In the genomic region with DNA sequence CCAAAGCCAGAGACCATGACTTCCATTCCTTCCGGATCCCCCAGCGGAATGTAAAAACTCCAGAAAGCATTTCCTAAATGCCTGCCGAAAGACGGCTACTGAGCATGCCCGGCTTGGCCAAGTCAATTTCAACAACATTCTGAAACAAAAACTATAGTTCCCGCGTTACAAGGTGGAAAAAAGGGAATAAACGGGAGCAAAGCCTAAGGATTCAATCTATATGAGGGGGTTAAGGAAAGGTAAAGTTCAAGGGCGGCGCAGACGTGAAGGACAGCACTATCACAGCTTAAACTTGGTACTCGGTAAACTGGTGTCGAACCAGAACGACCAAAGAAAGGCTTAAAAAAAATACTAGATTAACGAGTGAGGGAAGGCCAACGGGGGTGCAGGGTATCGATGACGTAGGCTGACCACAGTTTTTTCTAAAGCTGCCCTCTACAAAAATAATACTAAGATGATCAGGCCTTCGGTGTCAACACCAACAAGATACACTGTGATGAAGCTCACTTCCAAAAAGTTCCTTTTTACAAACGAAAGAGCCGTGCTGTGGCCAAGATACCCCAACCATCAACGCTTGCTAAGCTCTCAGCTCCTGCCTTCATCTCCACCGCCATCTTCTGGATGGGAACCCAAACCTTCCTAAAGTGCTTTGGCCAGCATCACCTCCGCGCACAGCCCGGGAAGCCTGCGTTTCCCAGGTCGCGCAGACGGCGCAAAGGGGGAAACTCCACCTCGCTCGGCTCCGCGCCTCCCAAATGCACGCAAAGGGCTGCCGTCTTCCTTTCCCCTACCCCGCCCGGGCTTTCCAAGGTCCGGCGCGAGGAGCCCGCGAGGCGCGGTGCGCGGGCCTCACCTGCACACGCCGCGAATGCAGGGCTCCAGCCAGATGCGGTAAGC, we compare ENCODE assay signal across 8 cellular contexts. TPM values are rescaled to one million over a fixed set of nuclear protein-coding genes. Genes with fewer than 3 reads are reported as not detected.
A peak's percentile ranks its signal among the peaks of the same experiment; 100 is the strongest.
DNase-seq lines count a peak whose midpoint lies in the region; ATAC-seq and TF ChIP-seq lines count a peak whose summit lies in the region.

No MANE protein-coding gene starts in this region.

- peaks cover 48% of the 10 kb centered on the region for H3K4me1 Mint-ChIP-seq in activated T-cell treated with anti-CD3 and anti-CD28 coated beads, Interleukin-2, amount 50 U/mL, for 72 hours (ENCODE audit: low read depth)
- peaks cover 31 to 48% (median 44%) of the 10 kb centered on the region in 3 donors for H3K4me1 Mint-ChIP-seq in naive B cell

- peak overlapping the region; percentile 89 for H3K27ac Mint-ChIP-seq in activated T-cell treated with anti-CD3 and anti-CD28 coated beads, Interleukin-2, amount 50 U/mL, for 72 hours
- H3K27ac Mint-ChIP-seq in naive B cell: peak overlapping the region; percentile 88 to 100 (median 97)

- peak; percentile 9 for ATAC-seq in GM19025 (IDR thresholded peaks at IDR 0.05; ENCODE audit: low read depth, unreplicated experiment)
- peak; percentile 24 for ATAC-seq in HG03354 (IDR thresholded peaks at IDR 0.05; ENCODE audit: poor library complexity, severe bottlenecking, unreplicated experiment)
- peak; percentile 20 to 32 for ATAC-seq in activated T-cell treated with anti-CD3 and anti-CD28 coated beads, Interleukin-2, amount 50 U/mL, for 72 hours (replicated peaks in 1 of 2)
- peak; percentile 15 to 23 for ATAC-seq in naive B cell (ENCODE audit: low read depth in 2 of 2)

- peak overlapping the region; percentile 87 to 92 for H3K4me3 Mint-ChIP-seq in activated T-cell treated with anti-CD3 and anti-CD28 coated beads, Interleukin-2, amount 50 U/mL, for 72 hours
- H3K4me3 Mint-ChIP-seq in naive B cell: peak overlapping the region; percentile 94 to 99 (median 98)

- TF ChIP-seq CTCF in fibroblast of mammary gland (conservative IDR thresholded peaks at IDR 0.05; ENCODE audit: control insufficient read depth, insufficient read depth, low read depth, low read length): peak; percentile 34

- H3K27me3 Mint-ChIP-seq in activated T-cell treated with anti-CD3 and anti-CD28 coated beads, Interleukin-2, amount 50 U/mL, for 72 hours (ENCODE audit: low read depth): no peaks in the 10 kb centered on the region
- peaks cover 0 to 9% (median 8%) of the 10 kb centered on the region in 3 donors for H3K27me3 Mint-ChIP-seq in naive B cell

- peaks cover 0 to 24% (median 10%) of the 10 kb centered on the region in 11 experiments; a peak in 12 of 22 replicates for H3K36me3 ChIP-seq in BLaER1 treated with 17β-estradiol and CSF1 and Interleukin-3, amounts not matched to agents 10 nM and 100 nM
- H3K36me3 ChIP-seq in stomach smooth muscle (ENCODE audit: control insufficient read depth in 2 of 2, insufficient read depth in 2 of 2, low read length in 2 of 2): no peaks in the 10 kb centered on the region

- peaks cover 23 to 50% (median 28%) of the 10 kb centered on the region in 10 experiments for H3K4me1 ChIP-seq in BLaER1 treated with 17β-estradiol and CSF1 and Interleukin-3, amounts not matched to agents 10 nM and 100 nM
- H3K4me1 ChIP-seq in stomach smooth muscle (ENCODE audit: control insufficient read depth, insufficient read depth, low read length): peaks cover 15% of the 10 kb centered on the region

- peak overlapping the region; percentile 80 to 99 (median 94) for H3K4me3 ChIP-seq in BLaER1 treated with 17β-estradiol and CSF1 and Interleukin-3, amounts not matched to agents 10 nM and 100 nM
- peak overlapping the region; percentile 92 for H3K4me3 ChIP-seq in fibroblast of mammary gland (ENCODE audit: control insufficient read depth, low read depth, low read length)
- peak overlapping the region; percentile 94 to 95 for H3K4me3 ChIP-seq in stomach smooth muscle (ENCODE audit: low read length in 2 of 2)

- peaks cover 13 to 20% of the 10 kb centered on the region in 2 donors for H3K36me3 Mint-ChIP-seq in activated T-cell treated with anti-CD3 and anti-CD28 coated beads, Interleukin-2, amount 50 U/mL, for 72 hours (ENCODE audit: insufficient read depth in 2 of 2)
- no peaks in the 10 kb centered on the region for H3K36me3 Mint-ChIP-seq in naive B cell

- H3K4me2 ChIP-seq in BLaER1 treated with 17β-estradiol and CSF1 and Interleukin-3, amounts not matched to agents 10 nM and 100 nM: peak overlapping the region; percentile 75 to 97 (median 92)

- peak overlapping the region; percentile 95 to 100 (median 98) for H3K27ac ChIP-seq in BLaER1 treated with 17β-estradiol and CSF1 and Interleukin-3, amounts not matched to agents 10 nM and 100 nM
- H3K27ac ChIP-seq in stomach smooth muscle (ENCODE audit: low read length): peak overlapping the region; percentile 100

- H3K9me3 ChIP-seq in BLaER1 treated with 17β-estradiol and CSF1 and Interleukin-3, amounts not matched to agents 10 nM and 100 nM (replicated peaks in 1 of 11): peaks cover 0 to 21% (median 16%) of the 10 kb centered on the region in 11 experiments; a peak in 18 of 22 replicates
- no peaks in the 10 kb centered on the region for H3K9me3 ChIP-seq in stomach smooth muscle (ENCODE audit: control insufficient read depth in 2 of 2, low read length in 2 of 2)

- H4K20me1 ChIP-seq in BLaER1 treated with 17β-estradiol and CSF1 and Interleukin-3, amounts not matched to agents 10 nM and 100 nM: peaks cover 0 to 50% (median 22%) of the 10 kb centered on the region in 11 experiments; a peak in 13 of 22 replicates

- no peaks in the 10 kb centered on the region for H3K27me3 ChIP-seq in BLaER1 treated with 17β-estradiol and CSF1 and Interleukin-3, amounts not matched to agents 10 nM and 100 nM
- H3K27me3 ChIP-seq in stomach smooth muscle (ENCODE audit: control insufficient read depth in 1 of 2, insufficient read depth in 2 of 2, low read length in 2 of 2): no peaks in the 10 kb centered on the region

- H3K9me3 Mint-ChIP-seq in activated T-cell treated with anti-CD3 and anti-CD28 coated beads, Interleukin-2, amount 50 U/mL, for 72 hours: no peaks in the 10 kb centered on the region
- peaks cover 0 to 4% (median 0%) of the 10 kb centered on the region in 7 donors for H3K9me3 Mint-ChIP-seq in naive B cell

- peak overlapping the region; percentile 91 to 100 (median 96) for H3K9ac ChIP-seq in BLaER1 treated with 17β-estradiol and CSF1 and Interleukin-3, amounts not matched to agents 10 nM and 100 nM
- peak overlapping the region; percentile 84 to 99 for H3K9ac ChIP-seq in stomach smooth muscle (ENCODE audit: low read length in 2 of 2)

- DNase-seq in NOMO-1 treated with DMSO at 0.1 percent for 48 hours (lab: John Stamatoyannopoulos, UW; ENCODE audit: unreplicated experiment) (peak; percentile 80), fibroblast of mammary gland (ENCODE audit: low read depth) (peak; percentile 61), naive B cell (peak; percentile 51)
- DNase-seq in activated T-cell treated with anti-CD3 and anti-CD28 coated beads, Interleukin-2, amount 50 U/mL, for 72 hours: peak; percentile 70 to 73

RNA-seq across cellular contexts. Expression of a gene that starts 0.7 kb away (rescaled TPM):
- total RNA-seq in activated T-cell treated with anti-CD3 and anti-CD28 coated beads, Interleukin-2, amount 50 U/mL, for 72 hours: 100 to 1,000 TPM; 129 to 143 TPM
- 10 to 100 TPM; 30.3 to 45.9 (median 39.8) TPM for polyA plus RNA-seq in naive B cell (ENCODE audit: low read depth in 6 of 6)

RNA-seq across cellular contexts. Expression of a gene that starts 29.8 kb away (rescaled TPM):
- under 1 TPM; 0.05 to 0.07 TPM for total RNA-seq in activated T-cell treated with anti-CD3 and anti-CD28 coated beads, Interleukin-2, amount 50 U/mL, for 72 hours
- polyA plus RNA-seq in naive B cell (ENCODE audit: low read depth in 6 of 6): not detected

Comparison
In these comparisons a context has a peak if more than half of its experiments do, and no peak if none do; other contexts are left out.
1. Peak in every context shown above with its lines: DNase-seq, ATAC-seq, H3K4me3 ChIP-seq and H3K27ac ChIP-seq.